Comparison of ENCODE assay signal across 8 cellular contexts in the genomic region with DNA sequence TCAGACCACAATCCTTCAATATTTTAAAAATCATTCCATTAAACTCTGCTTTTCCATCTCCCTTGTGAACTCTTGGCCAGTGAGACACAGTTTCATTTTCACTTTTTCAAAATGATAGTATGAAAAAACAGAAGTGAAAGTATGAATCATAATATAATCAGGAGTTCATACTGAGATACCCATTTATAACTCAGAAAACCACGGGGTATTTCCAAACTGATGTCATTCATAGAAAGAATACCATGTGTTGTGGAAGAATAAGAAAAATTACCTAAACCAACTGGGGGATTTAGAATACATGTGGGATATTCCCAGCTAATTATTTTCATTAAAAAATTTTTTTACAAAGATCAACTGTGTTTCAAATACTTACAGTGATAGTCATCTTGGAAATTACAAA.
DNase-seq lines count a peak whose midpoint lies in the region; ATAC-seq, FAIRE-seq and TF ChIP-seq lines count a peak whose summit lies in the region.

No MANE protein-coding gene starts in this region.

- peak; percentile 68 for DNase-seq in ACHN
- peak; percentile 61 for DNase-seq in SK-MEL-5 (ENCODE audit: low read depth, low spot score)
- peak; percentile 38 for DNase-seq in fibroblast of villous mesenchyme (ENCODE audit: low read depth)
- no peak for DNase-seq in inferior parietal cortex (ENCODE audit: extremely low spot score)
- no peak for DNase-seq in frontal cortex (ENCODE audit: low spot score in 2 of 2)
- DNase-seq in Ammon's horn (ENCODE audit: low spot score) = no peak

- FAIRE-seq in frontal cortex (lab: Jason Lieb, UNC) = no peak

- no peak for TF ChIP-seq CTCF in fibroblast of villous mesenchyme (IDR thresholded peaks at IDR 0.05; ENCODE audit: insufficient read depth, low read depth, low read length)

- ATAC-seq in GM18868 (IDR thresholded peaks at IDR 0.05; ENCODE audit: unreplicated experiment) = peak; percentile 68
- ATAC-seq in HG03064 (IDR thresholded peaks at IDR 0.05; ENCODE audit: low read depth, unreplicated experiment) = peak; percentile 49

- in situ Hi-C loops in ACHN (cut with HindIII; ENCODE audit: low pct_ligation_motif_present, low pct_unique_long_range_greater_than_20kb, low sequenced_read_pairs) (no loop called here), SK-MEL-5 (cut with HindIII; ENCODE audit: low pct_unique_long_range_greater_than_20kb, low sequenced_read_pairs) (no loop called here)

- no peak overlapping the region for H3K4me3 ChIP-seq in fibroblast of villous mesenchyme (ENCODE audit: low read depth, low read length)

Comparison
In these comparisons a context has a peak if more than half of its experiments do, and no peak if none do; other contexts are left out.
1. DNase-seq: peak in ACHN (single experiment), SK-MEL-5 (single experiment) and fibroblast of villous mesenchyme (single experiment); none in inferior parietal cortex (single experiment), frontal cortex (0 of 2) and Ammon's horn (single experiment).